In the genomic region with DNA sequence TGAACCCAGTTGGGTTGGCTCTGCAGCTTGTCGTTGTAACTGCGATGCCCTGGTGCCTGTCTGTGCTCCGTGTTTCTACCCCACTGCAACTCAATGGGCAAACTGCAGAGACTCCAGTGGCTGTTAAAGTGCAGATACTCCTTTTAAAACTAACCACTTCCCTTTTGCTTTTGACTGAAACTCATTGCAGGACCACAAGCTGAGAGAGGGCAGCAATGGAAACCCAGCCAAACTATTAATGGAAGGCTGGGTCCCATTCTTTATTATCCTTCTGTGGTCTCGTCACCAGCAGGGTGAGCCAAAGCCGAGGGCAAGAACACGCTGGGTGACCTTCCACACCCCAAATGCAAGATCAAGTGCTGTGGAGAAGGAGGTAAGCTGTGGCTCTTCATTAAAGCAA, we compare ENCODE assay signal across 1 cellular context.
TF ChIP-seq lines count a peak whose summit lies in the region.

No MANE protein-coding gene starts in this region.

TF ChIP-seq in GM23338, 12 proteins besides CTCF, POLR2A, EP300 and RAD21 (continued from another document):
- TF ChIP-seq EZH2 (IDR thresholded peaks at IDR 0.05; ENCODE audit: low read depth, unreplicated experiment) = no peak
- no peak for TF ChIP-seq POLR2AphosphoS5 (IDR thresholded peaks at IDR 0.05; ENCODE audit: low read depth)
- no peak for TF ChIP-seq JUNB (IDR thresholded peaks at IDR 0.05; ENCODE audit: unreplicated experiment)
- no peak for TF ChIP-seq CREB1 (CRISPR knock-in tag; IDR thresholded peaks at IDR 0.05; ENCODE audit: low read depth)
